ENCODE assay signal across 8 cellular contexts in the genomic region with DNA sequence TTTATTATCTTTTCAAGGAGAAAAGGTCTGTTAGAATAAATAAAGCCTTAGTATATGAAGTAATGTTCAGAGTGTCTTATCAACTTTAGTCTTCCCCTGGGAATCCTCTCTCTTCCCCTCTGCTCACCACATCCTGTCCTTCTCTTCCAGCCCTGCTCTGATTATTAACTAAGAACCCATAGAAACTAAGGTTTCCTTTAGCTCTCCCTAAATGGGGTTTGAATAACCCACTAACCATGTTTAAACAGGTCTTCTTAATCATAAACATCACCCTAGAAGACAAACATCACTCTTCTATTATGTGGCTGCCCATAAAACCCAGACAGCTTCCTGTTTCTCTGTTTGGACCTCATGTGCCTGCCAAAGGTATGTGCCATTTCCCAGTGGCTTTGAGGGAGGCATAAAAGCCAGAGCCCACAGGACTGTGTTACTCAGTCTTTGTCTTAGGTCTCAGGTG. TPM values are rescaled to one million over a fixed set of nuclear protein-coding genes. Genes with fewer than 3 reads are reported as not detected.
DNase-seq lines count a peak whose midpoint lies in the region; ATAC-seq and TF ChIP-seq lines count a peak whose summit lies in the region.

No MANE protein-coding gene starts in this region.

- peak overlapping the region; percentile 2 for H3K27ac ChIP-seq in foreskin keratinocyte

- ATAC-seq in GM21825 (IDR thresholded peaks at IDR 0.05; ENCODE audit: unreplicated experiment) (peak; percentile 70), foreskin keratinocyte (peak; percentile 70), esophagus mucosa (no peak)

- no peaks in the 10 kb centered on the region for H3K27me3 ChIP-seq in foreskin keratinocyte

- peaks cover 23% of the 10 kb centered on the region for H3K4me1 ChIP-seq in foreskin keratinocyte

- TF ChIP-seq CTCF in foreskin keratinocyte (conservative IDR thresholded peaks at IDR 0.05): no peak

- DNase-seq in COR-L47 (lab: John Stamatoyannopoulos, UW) (peak; percentile 46), NCI-H69 (lab: John Stamatoyannopoulos, UW) (peak; percentile 92), foreskin keratinocyte (peak; percentile 93 to 98), NCI-H446 (lab: John Stamatoyannopoulos, UW) (no peak), globus pallidus (ENCODE audit: low spot score) (no peak), dedifferentiated amniotic fluid mesenchymal stem cell (ENCODE audit: extremely low spot score) (no peak)

RNA-seq across cellular contexts. Expression of a gene that starts 50.1 kb away (rescaled TPM):
- total RNA-seq in foreskin keratinocyte: 0.25 TPM in 1 of 2 replicates, not detected in the other
- 0.01 and 0.21 TPM in 2 replicates for polyA plus RNA-seq in foreskin keratinocyte
- 0.52 TPM for total RNA-seq in esophagus mucosa

RNA-seq across cellular contexts. Expression of a gene that starts 51.4 kb away (rescaled TPM):
- total RNA-seq in foreskin keratinocyte (0.18 and 0.20 TPM in 2 replicates), esophagus mucosa (not detected)
- 0.10 and 0.22 TPM in 2 replicates for polyA plus RNA-seq in foreskin keratinocyte

Comparison
In these comparisons a context has a peak if more than half of its experiments do, and no peak if none do; other contexts are left out.
1. DNase-seq: peak in COR-L47 (single experiment), NCI-H69 (single experiment) and foreskin keratinocyte (2 of 2); none in NCI-H446 (0 of 2), globus pallidus (single experiment) and dedifferentiated amniotic fluid mesenchymal stem cell (single experiment).